Comparison of ENCODE assay signal across 14 cellular contexts in the genomic region with DNA sequence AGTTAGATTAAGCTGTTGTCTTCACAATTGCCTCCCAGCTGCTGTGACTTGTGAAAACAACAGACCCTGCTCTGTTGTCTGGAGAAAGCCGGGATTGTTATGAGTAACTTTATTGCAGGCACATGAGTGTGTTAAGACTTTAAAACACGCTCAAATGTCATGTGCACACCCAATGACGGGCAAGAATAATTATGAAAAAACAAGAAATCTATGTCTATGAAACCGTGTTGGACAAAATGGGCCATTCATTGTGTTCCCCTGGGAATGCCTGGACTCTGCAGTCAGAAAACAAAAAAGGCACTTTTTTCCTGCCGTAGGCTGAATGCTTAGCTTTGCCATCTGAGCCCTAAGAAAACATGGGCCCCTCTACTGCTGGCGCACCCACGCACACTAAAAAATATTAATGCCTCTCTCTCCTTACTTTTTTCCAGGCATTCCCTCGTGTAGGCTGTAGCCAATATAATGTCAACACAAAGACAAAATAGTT.
A peak's percentile ranks its signal among the peaks of the same experiment; 100 is the strongest.
DNase-seq lines count a peak whose midpoint lies in the region; ATAC-seq and TF ChIP-seq lines count a peak whose summit lies in the region.
"Had no signal": no experiment of that assay in that cellular context is flagged by ENCODE, and none has a peak within 500 bp of the region (broad histone marks: within the 10 kb centered on the region; RNA-seq: fewer than 3 reads in every experiment).

No MANE protein-coding gene starts in this region.

- ATAC-seq in gastrocnemius medialis (peak; percentile 11 to 51), HG02852 (IDR thresholded peaks at IDR 0.05; ENCODE audit: unreplicated experiment) (no peak), GM19035 (IDR thresholded peaks at IDR 0.05; ENCODE audit: unreplicated experiment) (no peak), HG02571 (IDR thresholded peaks at IDR 0.05; ENCODE audit: unreplicated experiment) (no peak)
- ATAC-seq: K562; stimulated activated naive CD8-positive, alpha-beta T cell treated with anti-CD3 and anti-CD28 coated beads, Interleukin-15, Interleukin-2, amounts not matched to agents 100 U/mL and 50 U/mL, for 24 hours had no signal

- peak overlapping the region; percentile 23 for H3K4me3 ChIP-seq in coronary artery
- no peak overlapping the region for H3K4me3 ChIP-seq in mesenchymal stem cell (ENCODE audit: insufficient read depth in 1 of 2, low read depth in 1 of 2, low read length in 2 of 2)
- peak overlapping the region in 1 of 4 donors; percentile 10 for H3K4me3 ChIP-seq in gastrocnemius medialis
- H3K4me3 ChIP-seq: breast epithelium, K562 had no signal

- H3K9me3 ChIP-seq in mesenchymal stem cell (ENCODE audit: control insufficient read depth, low read length) (no peaks in the 10 kb centered on the region), gastrocnemius medialis (no peaks in the 10 kb centered on the region)
- H3K9me3 ChIP-seq: breast epithelium had no signal

- no peak for TF ChIP-seq POLR2A in gastrocnemius medialis (IDR thresholded peaks at IDR 0.05)

- H3K27ac ChIP-seq in coronary artery (no peak overlapping the region), mesenchymal stem cell (ENCODE audit: low read length, poor library complexity, severe bottlenecking) (no peak overlapping the region), gastrocnemius medialis (peak overlapping the region in 3 of 4 donors; percentile 11 to 56 (median 41))
- H3K27ac ChIP-seq: breast epithelium, epithelial cell of prostate had no signal

- H2BK120ac ChIP-seq in mesenchymal stem cell (ENCODE audit: low read depth, low read length), result no peak overlapping the region

- no peak overlapping the region for H2BK15ac ChIP-seq in mesenchymal stem cell (ENCODE audit: low read depth, poor library complexity, severe bottlenecking)

- H2BK12ac ChIP-seq in mesenchymal stem cell (ENCODE audit: low read length in 2 of 2), result no peak overlapping the region

- no peak overlapping the region for H3K9ac ChIP-seq in mesenchymal stem cell (ENCODE audit: low read length)

- H3K27me3 ChIP-seq in mesenchymal stem cell (ENCODE audit: control insufficient read depth in 1 of 2, insufficient read depth in 1 of 2, low read length in 2 of 2), result no peaks in the 10 kb centered on the region
- no peaks in the 10 kb centered on the region for H3K27me3 ChIP-seq in gastrocnemius medialis
- H3K27me3 ChIP-seq: breast epithelium had no signal

- H3K4me1 ChIP-seq in mesenchymal stem cell (ENCODE audit: control insufficient read depth, insufficient read depth, low read depth, low read length) (no peaks in the 10 kb centered on the region), gastrocnemius medialis (peaks cover 25 to 30% of the 10 kb centered on the region in 2 donors)
- H3K4me1 ChIP-seq: breast epithelium had no signal

- H4K8ac ChIP-seq in mesenchymal stem cell (ENCODE audit: low read length), result no peak overlapping the region

- H2AK5ac ChIP-seq in mesenchymal stem cell (ENCODE audit: low read length, severe bottlenecking), result no peak overlapping the region

- H3K36me3 ChIP-seq in mesenchymal stem cell (ENCODE audit: control insufficient read depth in 1 of 2, insufficient read depth in 2 of 2, low read depth in 1 of 2, low read length in 2 of 2) (no peaks in the 10 kb centered on the region), gastrocnemius medialis (no peaks in the 10 kb centered on the region)
- H3K36me3 ChIP-seq: breast epithelium had no signal

- TF ChIP-seq CTCF in coronary artery (IDR thresholded peaks at IDR 0.05) (no peak), gastrocnemius medialis (IDR thresholded peaks at IDR 0.05 in 4 of 5, conservative IDR thresholded peaks at IDR 0.05 in 1 of 5) (no peak)

- no peak overlapping the region for H2BK5ac ChIP-seq in mesenchymal stem cell (ENCODE audit: low read depth, low read length, poor library complexity, severe bottlenecking)

- 33% methylated on average over 8 of the region's 8 CpGs for WGBS in mesenchymal stem cell

- intact Hi-C loops in gastrocnemius medialis (cut with DNase I; ENCODE audit: low total_unique reads), result no loop called here

- H4K91ac ChIP-seq in mesenchymal stem cell (ENCODE audit: low read length), result no peak overlapping the region

- no peak overlapping the region for H3K23ac ChIP-seq in mesenchymal stem cell (ENCODE audit: low read length in 2 of 2)

- H3K14ac ChIP-seq in mesenchymal stem cell (ENCODE audit: low read length in 2 of 2), result no peak overlapping the region

- no peaks in the 10 kb centered on the region for H3K79me1 ChIP-seq in mesenchymal stem cell (replicated peaks; ENCODE audit: low read length, poor library complexity, severe bottlenecking)

- no peak overlapping the region for H2AFZ ChIP-seq in mesenchymal stem cell (ENCODE audit: low read depth, low read length)

- peak overlapping the region; percentile 43 for H3K4me2 ChIP-seq in mesenchymal stem cell (ENCODE audit: low read length, poor library complexity, severe bottlenecking)

- peak overlapping the region in 1 of 2 experiments; percentile 33 for H3K18ac ChIP-seq in mesenchymal stem cell (ENCODE audit: low read depth in 1 of 2, low read length in 2 of 2)

- DNase-seq in NCI-H69 (lab: John Stamatoyannopoulos, UW) (peak; percentile 27), coronary artery (ENCODE audit: low spot score) (no peak), mesenchymal stem cell (no peak), gastrocnemius medialis (no peak), kidney glomerular epithelial cell (lab: John Stamatoyannopoulos, UW) (no peak)
- DNase-seq: activated naive CD4-positive, alpha-beta T cell; NCI-H1694 treated with DMSO at 0.1 percent for 48 hours; stimulated activated naive CD8-positive, alpha-beta T cell treated with anti-CD3 and anti-CD28 coated beads, Interleukin-15, Interleukin-2, amounts not matched to agents 100 U/mL and 50 U/mL, for 24 hours had no signal

- H3K4ac ChIP-seq in mesenchymal stem cell (ENCODE audit: low read depth in 1 of 2, low read length in 2 of 2), result no peak overlapping the region

- in situ Hi-C loops in gastrocnemius medialis (cut with MboI; ENCODE audit: low sequenced_read_pairs in 4 of 4), result no loop called here

Comparison
In these comparisons a context has a peak if more than half of its experiments do, and no peak if none do; other contexts are left out.
1. H3K27ac ChIP-seq: peak in gastrocnemius medialis (3 of 4); none in coronary artery (0 of 2) and mesenchymal stem cell (single experiment).
2. ATAC-seq: peak in gastrocnemius medialis (2 of 2); none in HG02852 (single experiment), GM19035 (single experiment) and HG02571 (single experiment).